In genomic region chr13:50284540-50284939, GRCh38 we compare ENCODE assay signal across 12 cellular contexts.
DNase-seq lines count a peak whose midpoint lies in the region; ATAC-seq and TF ChIP-seq lines count a peak whose summit lies in the region.
"Had no signal": no experiment of that assay in that cellular context is flagged by ENCODE, and none has a peak within 500 bp of the region (broad histone marks: within the 10 kb centered on the region; RNA-seq: fewer than 3 reads in every experiment).

No MANE protein-coding gene starts in this region.

- TF ChIP-seq CTCF in lung (IDR thresholded peaks at IDR 0.05; ENCODE audit: control extremely low read depth, extremely low read depth) (no peak), vagina (IDR thresholded peaks at IDR 0.05) (no peak), suprapubic skin (IDR thresholded peaks at IDR 0.05) (no peak)

- ATAC-seq in GM18858 (IDR thresholded peaks at IDR 0.05; ENCODE audit: unreplicated experiment) (peak; percentile 91), GM21737 (IDR thresholded peaks at IDR 0.05; ENCODE audit: unreplicated experiment) (peak; percentile 60), HG03575 (IDR thresholded peaks at IDR 0.05; ENCODE audit: extremely low read depth, insufficient number of reproducible peaks, low FRiP score, unreplicated experiment) (peak; percentile 80), lung (ENCODE audit: insufficient read depth, low FRiP score) (peak; percentile 53)

- H3K27ac ChIP-seq in lung (ENCODE audit: low read depth in 1 of 2, low read length in 1 of 2): no peak overlapping the region
- no peak overlapping the region for H3K27ac ChIP-seq in vagina
- H3K27ac ChIP-seq in suprapubic skin: no peak overlapping the region
- H3K27ac ChIP-seq: esophagus muscularis mucosa had no signal

- TF ChIP-seq POLR2A in vagina (IDR thresholded peaks at IDR 0.05) (no peak), suprapubic skin (IDR thresholded peaks at IDR 0.05) (no peak)

- intact Hi-C loops in vagina (cut with DNase I): no loop called here

- DNase-seq in lung (ENCODE audit: low spot score): no peak
- no peak for DNase-seq in HK-2 (ENCODE audit: unreplicated experiment)
- DNase-seq in vagina (ENCODE audit: extremely low spot score in 2 of 2): no peak
- no peak for DNase-seq in suprapubic skin (ENCODE audit: low spot score in 2 of 2)
- DNase-seq in UCSD-AML1 (lab: John Stamatoyannopoulos, UW; ENCODE audit: unreplicated experiment): no peak
- DNase-seq: activated gamma-delta T cell treated with Interleukin-2 at 50 U/mL for 16 hours, caudate nucleus, NCI-H1417 treated with DMSO at 0.1 percent for 48 hours had no signal

- H3K4me1 ChIP-seq in lung (ENCODE audit: control insufficient read depth in 2 of 2, insufficient read depth in 2 of 2, low read length in 2 of 2): no peaks in the 10 kb centered on the region
- no peaks in the 10 kb centered on the region for H3K4me1 ChIP-seq in vagina
- H3K4me1 ChIP-seq in suprapubic skin: no peaks in the 10 kb centered on the region

- 26 to 51% methylated on average over 2 of the region's 2 CpGs for WGBS in lung, 2 donors
- 91% methylated on average over 2 of the region's 2 CpGs for WGBS in suprapubic skin

- H3K27me3 ChIP-seq in lung (ENCODE audit: control insufficient read depth, insufficient read depth) (no peaks in the 10 kb centered on the region), vagina (no peaks in the 10 kb centered on the region), suprapubic skin (no peaks in the 10 kb centered on the region)
- H3K27me3 ChIP-seq: esophagus muscularis mucosa had no signal

- TF ChIP-seq EP300 in suprapubic skin (IDR thresholded peaks at IDR 0.05): no peak

- H3K4me3 ChIP-seq in lung (no peak overlapping the region), vagina (no peak overlapping the region), suprapubic skin (no peak overlapping the region)
- H3K4me3 ChIP-seq: esophagus muscularis mucosa had no signal

- H3K36me3 ChIP-seq in lung (ENCODE audit: control insufficient read depth in 2 of 2, insufficient read depth in 2 of 2, low read length in 2 of 2): no peaks in the 10 kb centered on the region
- H3K36me3 ChIP-seq in vagina: no peaks in the 10 kb centered on the region
- no peaks in the 10 kb centered on the region for H3K36me3 ChIP-seq in suprapubic skin
- H3K36me3 ChIP-seq: esophagus muscularis mucosa had no signal

- H3K9me3 ChIP-seq in lung (ENCODE audit: control insufficient read depth in 2 of 2, insufficient read depth in 1 of 2, low read length in 1 of 2): peaks cover 0 to 3% of the 10 kb centered on the region in 2 donors
- H3K9me3 ChIP-seq in vagina: no peaks in the 10 kb centered on the region
- no peaks in the 10 kb centered on the region for H3K9me3 ChIP-seq in suprapubic skin
